ENCODE assay signal across 8 cellular contexts in the genomic region with DNA sequence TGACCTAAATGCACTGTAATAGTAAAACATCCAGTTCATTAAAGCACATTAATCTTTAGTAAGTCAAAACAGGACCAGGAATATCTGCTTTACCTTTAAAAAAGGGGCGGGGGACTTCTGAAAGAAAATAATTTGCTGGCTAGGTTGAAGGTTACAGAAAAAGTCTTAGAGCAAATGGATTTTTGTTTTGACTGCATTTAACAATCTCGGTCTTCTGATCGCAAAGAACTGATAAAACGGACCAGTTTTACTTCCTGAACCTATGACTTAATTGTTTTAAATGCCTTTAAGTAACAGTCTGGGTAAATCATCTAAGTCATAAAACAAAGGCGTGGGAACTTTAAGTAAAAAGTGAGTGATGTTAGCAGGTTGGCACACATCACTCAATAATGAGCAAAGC. TPM values are rescaled to one million over a fixed set of nuclear protein-coding genes. Genes with fewer than 3 reads are reported as not detected.
DNase-seq lines count a peak whose midpoint lies in the region; ATAC-seq, FAIRE-seq and TF ChIP-seq lines count a peak whose summit lies in the region.

No MANE protein-coding gene starts in this region.

- TSS peak; percentile 65 for BruUV-seq in K562 (replicated peaks; lab: Mats Ljungman, UMichigan)

- no peak for TF ChIP-seq POLR2A in K562 (conservative IDR thresholded peaks at IDR 0.05)

- H3K79me2 ChIP-seq in Karpas-422 (ENCODE audit: low read length) (peaks cover 57% of the 10 kb centered on the region), K562 (ENCODE audit: control insufficient read depth, insufficient read depth, low read length) (peaks cover 68% of the 10 kb centered on the region)

- H3K4me2 ChIP-seq in Karpas-422 (ENCODE audit: low read depth, low read length, poor library complexity, severe bottlenecking) (peak overlapping the region; percentile 100), K562 (ENCODE audit: insufficient read depth, low read length) (peak overlapping the region; percentile 92)

- POLR2A ChIA-PET in CD4-positive, alpha-beta memory T cell (lab: Charles Lee; ENCODE audit: partially characterized antibody), result interaction anchor here (0.6 kb wide), 1 partner anchor 760 kb away, joined by 4 read pairs; no protein-coding TSS in a partner anchor
- POLR2A ChIA-PET in K562 (lab: Yijun Ruan, JAX), result interaction anchor here (1.1 to 1.6 kb wide), 2 partner anchors 11 to 13 kb away, joined by 5 to 6 read pairs; no protein-coding TSS in a partner anchor
- POLR2A ChIA-PET in naive thymus-derived CD8-positive, alpha-beta T cell (lab: Charles Lee), result no interaction called here

- no peak for DNase-seq in CD4-positive, alpha-beta memory T cell
- DNase-seq in Karpas-422, result peak; percentile 53
- no peak for DNase-seq in K562 (ENCODE audit: extremely low read depth in 1 of 4, low spot score in 3 of 4)
- DNase-seq in naive thymus-derived CD8-positive, alpha-beta T cell, result no peak
- DNase-seq in tibial artery, result no peak
- no peak for DNase-seq in COLO829 (ENCODE audit: low spot score)
- DNase-seq in cerebellar cortex (ENCODE audit: low spot score), result no peak

- peak overlapping the region; percentile 91 for H3K9ac ChIP-seq in Karpas-422 (ENCODE audit: low read length)
- peak overlapping the region in 1 of 2 experiments; percentile 99; a peak in 3 of 4 replicates for H3K9ac ChIP-seq in K562 (ENCODE audit: insufficient read depth in 1 of 2, low read depth in 2 of 2, low read length in 2 of 2)

- H3K27me3 ChIP-seq in CD4-positive, alpha-beta memory T cell (ENCODE audit: insufficient read depth, low read length), result no peaks in the 10 kb centered on the region
- H3K27me3 ChIP-seq in Karpas-422 (ENCODE audit: low read length), result no peaks in the 10 kb centered on the region
- no peaks in the 10 kb centered on the region for H3K27me3 ChIP-seq in K562 (ENCODE audit: control insufficient read depth in 2 of 2, insufficient read depth in 2 of 2, low read length in 2 of 2)
- no peaks in the 10 kb centered on the region for H3K27me3 ChIP-seq in tibial artery

- no peaks in the 10 kb centered on the region for H3K36me3 ChIP-seq in CD4-positive, alpha-beta memory T cell (ENCODE audit: insufficient read depth, low read length)
- H3K36me3 ChIP-seq in Karpas-422 (ENCODE audit: insufficient read depth, low read length), result peaks cover 32% of the 10 kb centered on the region
- H3K36me3 ChIP-seq in K562 (ENCODE audit: control insufficient read depth, insufficient read depth, low read length), result peaks cover 42% of the 10 kb centered on the region
- no peaks in the 10 kb centered on the region for H3K36me3 ChIP-seq in tibial artery

- no peak for FAIRE-seq in K562 (lab: Jason Lieb, UNC)

- no peak for TF ChIP-seq RAD21 in K562 (CRISPR knock-in tag; conservative IDR thresholded peaks at IDR 0.05 in 1 of 2, IDR thresholded peaks at IDR 0.05 in 1 of 2)

- H3K9me1 ChIP-seq in K562 (ENCODE audit: control insufficient read depth, insufficient read depth, low read length), result no peaks in the 10 kb centered on the region

- H3K9me3 Mint-ChIP-seq in CD4-positive, alpha-beta memory T cell, result no peaks in the 10 kb centered on the region
- no peaks in the 10 kb centered on the region for H3K9me3 Mint-ChIP-seq in naive thymus-derived CD8-positive, alpha-beta T cell

- H3K4me1 ChIP-seq in CD4-positive, alpha-beta memory T cell (ENCODE audit: insufficient read depth, low read length), result peaks cover 27% of the 10 kb centered on the region
- H3K4me1 ChIP-seq in Karpas-422 (ENCODE audit: low read length), result peaks cover 37% of the 10 kb centered on the region
- peaks cover 17 to 28% of the 10 kb centered on the region in 2 experiments for H3K4me1 ChIP-seq in K562 (replicated peaks in 1 of 2; ENCODE audit: control insufficient read depth in 2 of 2, insufficient read depth in 2 of 2, low read length in 2 of 2)
- H3K4me1 ChIP-seq in tibial artery, result peaks cover 0 to 15% (median 14%) of the 10 kb centered on the region in 4 donors

- H2AFZ ChIP-seq in Karpas-422 (ENCODE audit: low read length) (no peak overlapping the region), K562 (ENCODE audit: low read depth, low read length) (no peak overlapping the region)

- ATAC-seq in K562, result no peak
- ATAC-seq in naive thymus-derived CD8-positive, alpha-beta T cell, result no peak
- no peak for ATAC-seq in GM18858 (IDR thresholded peaks at IDR 0.05; ENCODE audit: unreplicated experiment)

- H3K27me3 Mint-ChIP-seq in CD4-positive, alpha-beta memory T cell, result no peaks in the 10 kb centered on the region
- peaks cover 0 to 3% (median 0%) of the 10 kb centered on the region in 5 donors for H3K27me3 Mint-ChIP-seq in naive thymus-derived CD8-positive, alpha-beta T cell

- peak overlapping the region; percentile 72 for H3K27ac ChIP-seq in CD4-positive, alpha-beta memory T cell (ENCODE audit: low read depth, low read length)
- H3K27ac ChIP-seq in Karpas-422 (ENCODE audit: low read length), result peak overlapping the region; percentile 81
- H3K27ac ChIP-seq in K562 (ENCODE audit: extremely low read depth, low read depth, low read length), result peak overlapping the region; percentile 99
- no peak overlapping the region for H3K27ac ChIP-seq in tibial artery

- in situ Hi-C loops in K562 (cut with MboI), result no loop called here

- H3K9me2 ChIP-seq in Karpas-422 (replicated peaks; ENCODE audit: insufficient read depth, low read length), result no peaks in the 10 kb centered on the region

- H3K4me3 Mint-ChIP-seq in CD4-positive, alpha-beta memory T cell, result peak overlapping the region; percentile 86 to 100 (median 97)
- peak overlapping the region; percentile 88 to 100 (median 97) for H3K4me3 Mint-ChIP-seq in naive thymus-derived CD8-positive, alpha-beta T cell

- WGBS in K562 (ENCODE audit: insufficient coverage, low coverage, missing lambda C conversion rate), result 0% methylated on average over 5 of the region's 5 CpGs

- peak overlapping the region in 6 of 7 donors; percentile 52 to 92 (median 80) for H3K27ac Mint-ChIP-seq in CD4-positive, alpha-beta memory T cell
- peak overlapping the region in 5 of 10 donors; percentile 81 to 99 (median 86) for H3K27ac Mint-ChIP-seq in naive thymus-derived CD8-positive, alpha-beta T cell

- TF ChIP-seq CTCF in K562 (IDR thresholded peaks at IDR 0.05 in 2 of 3, conservative IDR thresholded peaks at IDR 0.05 in 1 of 3; ENCODE audit: insufficient read depth in 2 of 3, low read depth in 1 of 3, low read length in 3 of 3) (no peak), tibial artery (IDR thresholded peaks at IDR 0.05) (no peak)

- intact Hi-C loops in CD4-positive, alpha-beta memory T cell (cut with micrococcal nuclease), result loop anchor here (10.0 kb wide), 2 partner anchors 448 to 1378 kb away; a partner anchor contains a TSS
- intact Hi-C loops in K562 (cut with micrococcal nuclease) (loop anchor here (5.0 kb wide), 1 partner anchor 80 kb away; no protein-coding TSS in a partner anchor), tibial artery (cut with DNase I; ENCODE audit: low total_unique reads) (loop anchor here (5.0 kb wide), 1 partner anchor 80 kb away; no protein-coding TSS in a partner anchor)

- peaks cover 0 to 12% of the 10 kb centered on the region in 2 donors for H3K36me3 Mint-ChIP-seq in CD4-positive, alpha-beta memory T cell
- peaks cover 0 to 4% (median 0%) of the 10 kb centered on the region in 3 donors for H3K36me3 Mint-ChIP-seq in naive thymus-derived CD8-positive, alpha-beta T cell

- TF ChIP-seq EP300 in K562 (IDR thresholded peaks at IDR 0.05; ENCODE audit: low read length), result no peak

- H4K20me1 ChIP-seq in Karpas-422 (ENCODE audit: insufficient read depth, low read depth, low read length), result no peaks in the 10 kb centered on the region; the same call in 1 of the 2 replicates
- peaks cover 7% of the 10 kb centered on the region; the same call in 1 of the 2 replicates for H4K20me1 ChIP-seq in K562 (replicated peaks; ENCODE audit: control insufficient read depth, insufficient read depth, low read length)

- peak overlapping the region in 1 of 2 donors; percentile 98 for H3K4me3 ChIP-seq in CD4-positive, alpha-beta memory T cell (ENCODE audit: low read length in 2 of 2)
- H3K4me3 ChIP-seq in Karpas-422 (ENCODE audit: low read length), result peak overlapping the region; percentile 96
- H3K4me3 ChIP-seq in K562, result peak overlapping the region; percentile 69
- no peak overlapping the region for H3K4me3 ChIP-seq in tibial artery

- CTCF ChIA-PET in CD4-positive, alpha-beta memory T cell (lab: Charles Lee; ENCODE audit: partially characterized antibody), result no interaction called here
- CTCF ChIA-PET in K562 (lab: Yijun Ruan, JAX; ENCODE audit: low intra/inter-chr PET ratio), result no interaction called here

- peaks cover 15 to 40% (median 23%) of the 10 kb centered on the region in 4 donors for H3K4me1 Mint-ChIP-seq in CD4-positive, alpha-beta memory T cell
- H3K4me1 Mint-ChIP-seq in naive thymus-derived CD8-positive, alpha-beta T cell, result peaks cover 8 to 40% (median 14%) of the 10 kb centered on the region in 4 donors

- H3K9me3 ChIP-seq in CD4-positive, alpha-beta memory T cell (ENCODE audit: control insufficient read depth in 1 of 2, low read length in 2 of 2), result no peaks in the 10 kb centered on the region
- H3K9me3 ChIP-seq in Karpas-422 (ENCODE audit: low read length) (no peaks in the 10 kb centered on the region), K562 (replicated peaks; ENCODE audit: control insufficient read depth, insufficient read depth, low read depth, low read length) (no peaks in the 10 kb centered on the region), tibial artery (no peaks in the 10 kb centered on the region)

RNA-seq across cellular contexts. Expression of a gene that starts 0.8 kb away (rescaled TPM):
- total RNA-seq in CD4-positive, alpha-beta memory T cell, result 1 to 10 TPM; 1.7 to 2.9 TPM
- polyA plus RNA-seq in CD4-positive, alpha-beta memory T cell, result 1 to 10 TPM in 1 of 2 donors, not detected in 1; 1.2 TPM
- total RNA-seq in Karpas-422 (2014; rRNA removed; shearing (Covaris generic); ENCODE audit: low replicate concordance), result 48.2 and 60.9 TPM in 2 replicates
- 202 and 532 TPM in 2 replicates for total RNA-seq in K562 (2011; cell fraction: chromatin; rRNA removed; ENCODE audit: low replicate concordance)
- total RNA-seq in K562 (2011; cell fraction: nucleolus; rRNA removed), result 140 and 174 TPM in 2 replicates
- 320 and 382 TPM in 2 replicates for total RNA-seq in K562 (2011; cell fraction: nucleoplasm; rRNA removed)
- 82.7 and 86.1 TPM in 2 replicates for total RNA-seq in K562 (2014; rRNA removed)
- 139 and 151 TPM in 2 replicates for total RNA-seq in K562 (2014; rRNA removed; fragmentation: Illumina TruSeq; extraction: Trizol)
- total RNA-seq in K562 (2015; rRNA removed; fragmentation: Illumina TruSeq; extraction: Trizol), result 133 and 147 TPM in 2 replicates
- total RNA-seq in K562 (2021), result 88.8 and 93.0 TPM in 2 replicates
- polyA plus RNA-seq in K562 (2011; rRNA removed), result 188 and 247 TPM in 2 replicates
- polyA plus RNA-seq in K562 (2011; cell fraction: cytosol; rRNA removed), result 61.6 and 97.3 TPM in 2 replicates
- polyA plus RNA-seq in K562 (2011; cell fraction: nucleus; rRNA removed), result 99.5 and 147 TPM in 2 replicates
- 53.5 and 75.2 TPM in 2 replicates for polyA plus RNA-seq in K562 (2012)
- polyA plus RNA-seq in K562 (2014; fragmentation: Illumina TruSeq; extraction: Trizol), result 101 and 119 TPM in 2 replicates
- polyA plus RNA-seq in K562 (2014; fragmentation: Nextera tagmentation; extraction: Ambion mirVana), result 100 to 1,000 TPM in 1 of 2 experiments, 10 to 100 TPM in 1; 73.4 to 118 TPM
- 85.3 and 92.0 TPM in 2 replicates for polyA plus RNA-seq in K562 (2014; rRNA removed)
- polyA minus RNA-seq in K562 (2011; rRNA and poly(A)+ RNA removed), result 322 and 339 TPM in 2 replicates
- 116 and 125 TPM in 2 replicates for polyA minus RNA-seq in K562 (2011; cell fraction: cytosol; rRNA and poly(A)+ RNA removed)
- 137 and 229 TPM in 2 replicates for polyA minus RNA-seq in K562 (2011; cell fraction: nucleus; rRNA and poly(A)+ RNA removed)
- 1 to 10 TPM; 3.5 to 4.0 TPM for total RNA-seq in naive thymus-derived CD8-positive, alpha-beta T cell
- 1 to 10 TPM in 2 of 3 donors, under 1 TPM in 1; 0.56 to 1.3 (median 1.3) TPM for polyA plus RNA-seq in naive thymus-derived CD8-positive, alpha-beta T cell

RNA-seq across cellular contexts. Expression of a gene that starts 55.3 kb away (rescaled TPM):
- not detected for total RNA-seq in CD4-positive, alpha-beta memory T cell
- not detected for polyA plus RNA-seq in CD4-positive, alpha-beta memory T cell
- 0.58 TPM in 1 of 2 replicates, not detected in the other for total RNA-seq in Karpas-422 (2014; rRNA removed; shearing (Covaris generic); ENCODE audit: low replicate concordance)
- total RNA-seq in K562 (2011; cell fraction: chromatin; rRNA removed; ENCODE audit: low replicate concordance), result 0.35 and 0.42 TPM in 2 replicates
- 0.17 and 0.53 TPM in 2 replicates for total RNA-seq in K562 (2011; cell fraction: nucleolus; rRNA removed)
- total RNA-seq in K562 (2011; cell fraction: nucleoplasm; rRNA removed), result 0.23 and 0.59 TPM in 2 replicates
- total RNA-seq in K562 (2014; rRNA removed) (not detected in 2 replicates), K562 (2014; rRNA removed; fragmentation: Illumina TruSeq; extraction: Trizol) (0.06 TPM in 1 of 2 replicates, not detected in the other), K562 (2015; rRNA removed; fragmentation: Illumina TruSeq; extraction: Trizol) (not detected in 2 replicates), K562 (2021) (0.22 and 0.31 TPM in 2 replicates)
- polyA plus RNA-seq in K562 (2011; rRNA removed) (0.49 and 0.56 TPM in 2 replicates), K562 (2014; fragmentation: Illumina TruSeq; extraction: Trizol) (not detected in 2 replicates), K562 (2014; fragmentation: Nextera tagmentation; extraction: Ambion mirVana) (not detected), K562 (2014; rRNA removed) (not detected in 2 replicates)
- 0.25 and 0.28 TPM in 2 replicates for polyA plus RNA-seq in K562 (2011; cell fraction: cytosol; rRNA removed)
- 0.52 and 0.82 TPM in 2 replicates for polyA plus RNA-seq in K562 (2011; cell fraction: nucleus; rRNA removed)
- 0.12 TPM in 1 of 2 replicates, not detected in the other for polyA plus RNA-seq in K562 (2012)
- polyA minus RNA-seq in K562 (2011; rRNA and poly(A)+ RNA removed), result 0.39 and 0.56 TPM in 2 replicates
- not detected in 2 replicates for polyA minus RNA-seq in K562 (2011; cell fraction: cytosol; rRNA and poly(A)+ RNA removed)
- polyA minus RNA-seq in K562 (2011; cell fraction: nucleus; rRNA and poly(A)+ RNA removed), result 0.44 and 0.94 TPM in 2 replicates
- total RNA-seq in naive thymus-derived CD8-positive, alpha-beta T cell, result not detected
- not detected for polyA plus RNA-seq in naive thymus-derived CD8-positive, alpha-beta T cell

Comparison
In these comparisons a context has a peak if more than half of its experiments do, and no peak if none do; other contexts are left out.
1. H3K27ac ChIP-seq: peak in CD4-positive, alpha-beta memory T cell (single experiment), Karpas-422 (single experiment) and K562 (single experiment); none in tibial artery (0 of 2).
2. H3K4me3 ChIP-seq: peak in Karpas-422 (single experiment) and K562 (single experiment); none in tibial artery (0 of 2).